Comparison of ENCODE assay signal across 20 cellular contexts in the genomic region with DNA sequence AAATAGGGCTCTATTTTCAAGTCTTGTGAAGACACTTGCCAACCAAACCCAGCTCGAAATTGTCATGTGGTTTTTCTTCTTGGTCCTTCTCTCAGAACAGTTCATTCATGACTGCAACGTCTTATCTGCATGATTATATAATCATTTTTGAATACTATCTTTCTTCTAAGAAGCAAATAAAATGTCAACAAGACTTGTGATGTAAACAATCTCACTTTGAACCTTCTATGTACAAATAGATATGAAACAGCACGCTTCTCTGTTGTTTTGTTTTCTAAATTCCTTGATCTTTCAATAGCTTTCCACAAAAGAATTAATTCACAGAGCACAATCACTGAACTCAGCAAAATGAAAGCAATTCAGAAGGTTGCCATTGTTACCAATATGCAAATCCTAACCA.
A peak's percentile ranks its signal among the peaks of the same experiment; 100 is the strongest.
DNase-seq lines count a peak whose midpoint lies in the region; ATAC-seq, FAIRE-seq and TF ChIP-seq lines count a peak whose summit lies in the region.
"Had no signal": no experiment of that assay in that cellular context is flagged by ENCODE, and none has a peak within 500 bp of the region (broad histone marks: within the 10 kb centered on the region; RNA-seq: fewer than 3 reads in every experiment).

No MANE protein-coding gene starts in this region.

- no peak overlapping the region for H3K9ac ChIP-seq in endothelial cell of umbilical vein (replicated peaks; ENCODE audit: extremely low read depth, insufficient read depth, low read length)
- H3K9ac ChIP-seq: KMS-11 had no signal

- no peak overlapping the region for H3K4me3 Mint-ChIP-seq in WTC11
- H3K4me3 Mint-ChIP-seq in neural crest cell = peak overlapping the region; percentile 27
- H3K4me3 Mint-ChIP-seq: CD4-positive, CD25-positive, alpha-beta regulatory T cell had no signal

- H2AFZ ChIP-seq in endothelial cell of umbilical vein (ENCODE audit: low read depth, low read length) = no peak overlapping the region
- H2AFZ ChIP-seq: PC-9 had no signal

- H3K4me2 ChIP-seq in endothelial cell of umbilical vein (ENCODE audit: insufficient read depth, low read length) = no peak overlapping the region
- H3K4me2 ChIP-seq: KMS-11, PC-9 had no signal

- H3K36me3 Mint-ChIP-seq in WTC11 = no peaks in the 10 kb centered on the region
- H3K36me3 Mint-ChIP-seq in neural crest cell (ENCODE audit: low read depth) = peaks cover 15% of the 10 kb centered on the region
- H3K36me3 Mint-ChIP-seq: CD4-positive, CD25-positive, alpha-beta regulatory T cell had no signal

- intact Hi-C loops in endothelial cell of umbilical vein (cut with micrococcal nuclease) = no loop called here

- no peaks in the 10 kb centered on the region for H3K9me1 ChIP-seq in endothelial cell of umbilical vein (replicated peaks; ENCODE audit: control insufficient read depth, extremely low read depth, insufficient read depth, low read length)

- dilution Hi-C loops in endothelial cell of umbilical vein (cut with MboI; ENCODE audit: extremely low pct_ligation_motif_present, low sequenced_read_pairs) = no loop called here

- H3K27ac Mint-ChIP-seq in WTC11 = peak overlapping the region; percentile 13; the same call in 1 of the 2 replicates
- peak overlapping the region; percentile 82 for H3K27ac Mint-ChIP-seq in neural crest cell (ENCODE audit: unreplicated experiment)
- H3K27ac Mint-ChIP-seq: CD4-positive, CD25-positive, alpha-beta regulatory T cell had no signal

- H3K9me3 Mint-ChIP-seq in WTC11 (no peaks in the 10 kb centered on the region), neural crest cell (peaks cover 4% of the 10 kb centered on the region)

- POLR2A ChIA-PET in WTC11 (lab: Charles Lee) = no interaction called here
- POLR2A ChIA-PET in endothelial cell of umbilical vein (lab: Charles Lee) = no interaction called here

- no peak for FAIRE-seq in endothelial cell of umbilical vein (lab: Jason Lieb, UNC)
- FAIRE-seq: G401.6 had no signal

- no peak for TF ChIP-seq CTCF in WTC11 (IDR thresholded peaks at IDR 0.05)
- TF ChIP-seq CTCF in endothelial cell of umbilical vein (IDR thresholded peaks at IDR 0.05; ENCODE audit: extremely low read depth in 1 of 2, insufficient read depth in 1 of 2, low read depth in 1 of 2, low read length in 2 of 2) = no peak
- no peak for TF ChIP-seq CTCF in neural crest cell (conservative IDR thresholded peaks at IDR 0.05)
- TF ChIP-seq CTCF in WERI-Rb-1 (IDR thresholded peaks at IDR 0.05; ENCODE audit: low read depth, low read length) = no peak

- no peaks in the 10 kb centered on the region for H3K79me2 ChIP-seq in endothelial cell of umbilical vein (ENCODE audit: control insufficient read depth, insufficient read depth, low read length)

- H3K9me3 ChIP-seq in endothelial cell of umbilical vein (replicated peaks; ENCODE audit: control insufficient read depth, insufficient read depth, low read length) (no peaks in the 10 kb centered on the region), WERI-Rb-1 (ENCODE audit: severe bottlenecking) (no peaks in the 10 kb centered on the region)
- H3K9me3 ChIP-seq: BE2C, Caco-2 had no signal

- no peak for TF ChIP-seq POLR2A in endothelial cell of umbilical vein (IDR thresholded peaks at IDR 0.05; ENCODE audit: low read depth, low read length)

- BruUV-seq in endothelial cell of umbilical vein (replicated peaks; lab: Mats Ljungman, UMichigan) = no TSS peak

- DNase-seq in Ammon's horn (ENCODE audit: low spot score) (peak; percentile 18), WTC11 (ENCODE audit: low spot score) (no peak), endothelial cell of umbilical vein (ENCODE audit: low read depth, low spot score) (peak; percentile 1), neural crest cell (ENCODE audit: low read depth, low spot score) (no peak), WERI-Rb-1 (no peak)
- DNase-seq: 8988T; BE2C; Caco-2; CD4-positive, CD25-positive, alpha-beta regulatory T cell; MV-4-11; NCI-H187 treated with DMSO at 0.1 percent for 48 hours; NCI-H2227 treated with DMSO at 0.1 percent for 48 hours; NCI-H524 treated with DMSO at 0.1 percent for 48 hours; PC-9 had no signal

- H3K27me3 Mint-ChIP-seq in WTC11 (ENCODE audit: low read depth) = no peaks in the 10 kb centered on the region; the same call in 1 of the 2 replicates
- no peaks in the 10 kb centered on the region for H3K27me3 Mint-ChIP-seq in neural crest cell (ENCODE audit: low read depth)
- H3K27me3 Mint-ChIP-seq: CD4-positive, CD25-positive, alpha-beta regulatory T cell had no signal

- H4K20me1 ChIP-seq in endothelial cell of umbilical vein (replicated peaks; ENCODE audit: control insufficient read depth, extremely low read depth, insufficient read depth, low read length) = no peaks in the 10 kb centered on the region

- H3K27me3 ChIP-seq in endothelial cell of umbilical vein (ENCODE audit: control insufficient read depth in 2 of 2, insufficient read depth in 2 of 2, low read length in 2 of 2) = no peaks in the 10 kb centered on the region
- H3K27me3 ChIP-seq in WERI-Rb-1 (ENCODE audit: insufficient read depth, low read depth, severe bottlenecking) = no peaks in the 10 kb centered on the region
- H3K27me3 ChIP-seq: BE2C had no signal

- ATAC-seq in WTC11 = no peak
- no peak for ATAC-seq in GM21390 (IDR thresholded peaks at IDR 0.05; ENCODE audit: unreplicated experiment)
- ATAC-seq in HG03280 (IDR thresholded peaks at IDR 0.05; ENCODE audit: unreplicated experiment) = no peak
- ATAC-seq in HG03039 (IDR thresholded peaks at IDR 0.05; ENCODE audit: unreplicated experiment) = no peak
- ATAC-seq: HCT116 had no signal

- CTCF ChIA-PET in WTC11 (lab: Charles Lee) = interaction anchor here (0.7 kb wide), 1 partner anchor 9 kb away, joined by 3 read pairs; no protein-coding TSS in a partner anchor
- CTCF ChIA-PET in endothelial cell of umbilical vein (lab: Charles Lee) = no interaction called here

- no peak overlapping the region for H3K4me3 ChIP-seq in endothelial cell of umbilical vein (replicated peaks in 1 of 3; ENCODE audit: insufficient read depth in 1 of 3, low read depth in 1 of 3, low read length in 3 of 3)
- H3K4me3 ChIP-seq in WERI-Rb-1 (ENCODE audit: low read depth, low read length) = no peak overlapping the region
- H3K4me3 ChIP-seq: PC-9 had no signal

- H3K4me1 Mint-ChIP-seq in WTC11 = peaks cover 29% of the 10 kb centered on the region
- peaks cover 49% of the 10 kb centered on the region for H3K4me1 Mint-ChIP-seq in neural crest cell
- H3K4me1 Mint-ChIP-seq: CD4-positive, CD25-positive, alpha-beta regulatory T cell had no signal

- H3K27ac ChIP-seq in endothelial cell of umbilical vein (ENCODE audit: insufficient read depth, low read depth, low read length) = no peak overlapping the region
- H3K27ac ChIP-seq in WERI-Rb-1 = no peak overlapping the region
- H3K27ac ChIP-seq: KMS-11, PC-9 had no signal

- no peaks in the 10 kb centered on the region for H3K4me1 ChIP-seq in endothelial cell of umbilical vein (ENCODE audit: control insufficient read depth, extremely low read depth, insufficient read depth, low read length)
- H3K4me1 ChIP-seq: BE2C, Caco-2 had no signal

- no peaks in the 10 kb centered on the region for H3K36me3 ChIP-seq in endothelial cell of umbilical vein (ENCODE audit: control insufficient read depth in 2 of 2, extremely low read depth in 1 of 2, insufficient read depth in 2 of 2, low read length in 2 of 2)
- no peaks in the 10 kb centered on the region for H3K36me3 ChIP-seq in WERI-Rb-1
- H3K36me3 ChIP-seq: BE2C had no signal

TF ChIP-seq in WTC11, 78 proteins besides CTCF, POLR2A, EP300 and RAD21:
- TF ChIP-seq JUN (CRISPR knock-in tag; IDR thresholded peaks at IDR 0.05) (no peak), TEAD4 (CRISPR knock-in tag; IDR thresholded peaks at IDR 0.05) (no peak)
- TF ChIP-seq, protein P1, sequence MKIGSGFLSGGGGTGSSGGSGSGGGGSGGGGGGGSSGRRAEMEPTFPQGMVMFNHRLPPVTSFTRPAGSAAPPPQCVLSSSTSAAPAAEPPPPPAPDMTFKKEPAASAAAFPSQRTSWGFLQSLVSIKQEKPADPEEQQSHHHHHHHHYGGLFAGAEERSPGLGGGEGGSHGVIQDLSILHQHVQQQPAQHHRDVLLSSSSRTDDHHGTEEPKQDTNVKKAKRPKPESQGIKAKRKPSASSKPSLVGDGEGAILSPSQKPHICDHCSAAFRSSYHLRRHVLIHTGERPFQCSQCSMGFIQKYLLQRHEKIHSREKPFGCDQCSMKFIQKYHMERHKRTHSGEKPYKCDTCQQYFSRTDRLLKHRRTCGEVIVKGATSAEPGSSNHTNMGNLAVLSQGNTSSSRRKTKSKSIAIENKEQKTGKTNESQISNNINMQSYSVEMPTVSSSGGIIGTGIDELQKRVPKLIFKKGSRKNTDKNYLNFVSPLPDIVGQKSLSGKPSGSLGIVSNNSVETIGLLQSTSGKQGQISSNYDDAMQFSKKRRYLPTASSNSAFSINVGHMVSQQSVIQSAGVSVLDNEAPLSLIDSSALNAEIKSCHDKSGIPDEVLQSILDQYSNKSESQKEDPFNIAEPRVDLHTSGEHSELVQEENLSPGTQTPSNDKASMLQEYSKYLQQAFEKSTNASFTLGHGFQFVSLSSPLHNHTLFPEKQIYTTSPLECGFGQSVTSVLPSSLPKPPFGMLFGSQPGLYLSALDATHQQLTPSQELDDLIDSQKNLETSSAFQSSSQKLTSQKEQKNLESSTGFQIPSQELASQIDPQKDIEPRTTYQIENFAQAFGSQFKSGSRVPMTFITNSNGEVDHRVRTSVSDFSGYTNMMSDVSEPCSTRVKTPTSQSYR (CRISPR knock-in tag; IDR thresholded peaks at IDR 0.05) = no peak
TF ChIP-seq in WTC11: peak in this region for 0.

TF ChIP-seq in endothelial cell of umbilical vein, 7 proteins besides CTCF, POLR2A, EP300 and RAD21:
- TF ChIP-seq GATA2 (IDR thresholded peaks at IDR 0.05; ENCODE audit: insufficient read depth, insufficient read length, low read depth, low read length) = no peak
- no peak for TF ChIP-seq POLR2AphosphoS5 (IDR thresholded peaks at IDR 0.05; ENCODE audit: insufficient read depth, low read depth, low read length)
- no peak for TF ChIP-seq MYC (IDR thresholded peaks at IDR 0.05; ENCODE audit: low read depth, low read length)
- TF ChIP-seq EZH2 (IDR thresholded peaks at IDR 0.05; ENCODE audit: borderline replicate concordance, low read depth, low read length, severe bottlenecking) = no peak
- TF ChIP-seq FOS (IDR thresholded peaks at IDR 0.05; ENCODE audit: borderline replicate concordance, insufficient read depth, low read length) = no peak
- TF ChIP-seq, protein P2, sequence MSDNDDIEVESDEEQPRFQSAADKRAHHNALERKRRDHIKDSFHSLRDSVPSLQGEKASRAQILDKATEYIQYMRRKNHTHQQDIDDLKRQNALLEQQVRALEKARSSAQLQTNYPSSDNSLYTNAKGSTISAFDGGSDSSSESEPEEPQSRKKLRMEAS (IDR thresholded peaks at IDR 0.05; ENCODE audit: insufficient read depth, insufficient read length) = no peak
- TF ChIP-seq JUN (IDR thresholded peaks at IDR 0.05; ENCODE audit: borderline replicate concordance, insufficient read depth, insufficient read length, low read depth) = no peak

Comparison
In these comparisons a context has a peak if more than half of its experiments do, and no peak if none do; other contexts are left out.
1. DNase-seq: peak in Ammon's horn (single experiment) and endothelial cell of umbilical vein (single experiment); none in WTC11 (single experiment), neural crest cell (single experiment) and WERI-Rb-1 (single experiment).